Comparison of ENCODE assay signal across 34 cellular contexts in genomic region chr17:50098583-50098982, GRCh38. TPM values are rescaled to one million over a fixed set of nuclear protein-coding genes. Genes with fewer than 3 reads are reported as not detected.
A peak's percentile ranks its signal among the peaks of the same experiment; 100 is the strongest.
DNase-seq lines count a peak whose midpoint lies in the region; ATAC-seq, FAIRE-seq and TF ChIP-seq lines count a peak whose summit lies in the region.
"Had no signal": no experiment of that assay in that cellular context is flagged by ENCODE, and none has a peak within 500 bp of the region (broad histone marks: within the 10 kb centered on the region; RNA-seq: fewer than 3 reads in every experiment).

No MANE protein-coding gene starts in this region.

- H3K4me3 Mint-ChIP-seq in Calu3 (ENCODE audit: low read depth, unreplicated experiment) (no peak overlapping the region), astrocyte (ENCODE audit: unreplicated experiment) (peak overlapping the region; percentile 56)
- H3K4me3 Mint-ChIP-seq in activated naive CD8-positive, alpha-beta T cell treated with anti-CD3 and anti-CD28 coated beads, Interleukin-2, amount 50 U/mL, for 24 hours: no peak overlapping the region
- H3K4me3 Mint-ChIP-seq: activated CD4-positive, alpha-beta memory T cell treated with anti-CD3 and anti-CD28 coated beads, Interleukin-2, amount 10 ng/mL, durations not matched to agents 7 days and 5 days; B cell; CD8-positive, alpha-beta T cell; endodermal cell; nephron progenitor cell; T-helper 2 cell treated with Interferon-gamma antibody and Interleukin-4, amounts not matched to agents 5 μg/mL and 100 μg/mL, for 36 hours had no signal

- no peak overlapping the region for H2AFZ ChIP-seq in astrocyte (ENCODE audit: low read depth, low read length)

- no peak for ATAC-seq in psoas muscle
- no peak for ATAC-seq in activated naive CD8-positive, alpha-beta T cell treated with anti-CD3 and anti-CD28 coated beads, Interleukin-2, amount 50 U/mL, for 24 hours
- no peak for ATAC-seq in HG03108 (IDR thresholded peaks at IDR 0.05; ENCODE audit: unreplicated experiment)
- ATAC-seq: CD8-positive, alpha-beta T cell; esophagus mucosa; GM12878 had no signal

- H3K4me1 ChIP-seq in astrocyte (ENCODE audit: insufficient read depth, low read length) (peaks cover 29% of the 10 kb centered on the region), esophagus muscularis mucosa (peaks cover 71 to 91% (median 88%) of the 10 kb centered on the region in 4 donors), psoas muscle (peaks cover 82% of the 10 kb centered on the region)

- CTCF ChIA-PET in Calu3 (lab: Charles Lee): interaction anchor here (0.6 kb wide), 1 partner anchor 1065 kb away, joined by 4 read pairs; no protein-coding TSS in a partner anchor

- H3K27me3 ChIP-seq in astrocyte (ENCODE audit: insufficient read depth, low read length) (no peaks in the 10 kb centered on the region), esophagus muscularis mucosa (no peaks in the 10 kb centered on the region), psoas muscle (ENCODE audit: insufficient read depth in 3 of 3, low read length in 2 of 3) (no peaks in the 10 kb centered on the region)
- H3K27me3 ChIP-seq: ovary, upper lobe of left lung had no signal

- H3K4me1 Mint-ChIP-seq in Calu3 (ENCODE audit: low read depth, unreplicated experiment) (peaks cover 75% of the 10 kb centered on the region), astrocyte (ENCODE audit: low read depth, unreplicated experiment) (peaks cover 21% of the 10 kb centered on the region)
- H3K4me1 Mint-ChIP-seq in activated naive CD8-positive, alpha-beta T cell treated with anti-CD3 and anti-CD28 coated beads, Interleukin-2, amount 50 U/mL, for 24 hours: peaks cover 26% of the 10 kb centered on the region

- no peak for FAIRE-seq in astrocyte (lab: Jason Lieb, UNC)
- FAIRE-seq: GM12878 had no signal

- no TSS peak for BruUV-seq in Calu3 (replicated peaks; lab: Mats Ljungman, UMichigan)

- DNase-seq in Calu3: no peak
- no peak for DNase-seq in astrocyte (ENCODE audit: low read depth)
- no peak for DNase-seq in esophagus muscularis mucosa (ENCODE audit: extremely low spot score)
- DNase-seq in psoas muscle: no peak
- DNase-seq in COLO829 (ENCODE audit: low spot score): no peak
- DNase-seq in stimulated activated CD4-positive, alpha-beta T cell treated with anti-CD3 and anti-CD28 coated beads, Interleukin-12 subunit alpha, Interleukin-12 subunit beta, amount 100 ng/mL, for 4 hours: no peak
- no peak for DNase-seq in activated naive CD8-positive, alpha-beta T cell treated with anti-CD3 and anti-CD28 coated beads, Interleukin-2, amount 50 U/mL, for 24 hours
- DNase-seq: ACHN; activated CD4-positive, alpha-beta memory T cell treated with anti-CD3 and anti-CD28 coated beads, Interleukin-2, amount 10 ng/mL, durations not matched to agents 7 days and 5 days; activated CD4-positive, CD25-positive, alpha-beta regulatory T cell treated with anti-CD3 and anti-CD28 coated beads, Interleukin-2, amount 50 U/mL, for 72 hours; activated naive CD4-positive, alpha-beta T cell treated with anti-CD3 and anti-CD28 coated beads, Interleukin-2, amount 50 U/mL, for 16 hours; amniotic stem cell; CD8-positive, alpha-beta T cell; cortex of kidney; endodermal cell; foreskin fibroblast; H7; Kasumi-1; NCI-H1417 treated with DMSO at 0.1 percent for 48 hours; NCI-H2029 treated with DMSO at 0.1 percent for 48 hours; NCI-H524 treated with DMSO at 0.1 percent for 48 hours; nephron progenitor cell; NK-92 treated with Interleukin-12 subunit alpha and Interleukin-12 subunit beta, amount 100 ng/mL, for 24 hours; ovary; retina; SHP77 treated with DMSO at 0.1 percent for 48 hours; stimulated activated CD4-positive, alpha-beta T cell treated with anti-CD3 and anti-CD28 coated beads, Interleukin-2, amount 100 ng/mL, for 48 hours; upper lobe of left lung had no signal

- peak overlapping the region; percentile 2 for H3K27ac Mint-ChIP-seq in Calu3 (ENCODE audit: unreplicated experiment)
- H3K27ac Mint-ChIP-seq in astrocyte (ENCODE audit: unreplicated experiment): no peak overlapping the region
- H3K27ac Mint-ChIP-seq in activated naive CD8-positive, alpha-beta T cell treated with anti-CD3 and anti-CD28 coated beads, Interleukin-2, amount 50 U/mL, for 24 hours: no peak overlapping the region
- H3K27ac Mint-ChIP-seq: activated CD4-positive, alpha-beta memory T cell treated with anti-CD3 and anti-CD28 coated beads, Interleukin-2, amount 10 ng/mL, durations not matched to agents 7 days and 5 days; activated T-helper 2 cell treated with anti-CD3 and anti-CD28 coated beads, Interferon-gamma antibody, Interleukin-2, Interleukin-4, amounts not matched to agents 10 μg/mL and 5 μg/mL and 100 μg/mL, durations not matched to agents 14 hours and 24 hours and 36 hours; B cell; CD8-positive, alpha-beta T cell; endodermal cell; nephron progenitor cell; T-helper 2 cell treated with Interferon-gamma antibody and Interleukin-4, amounts not matched to agents 5 μg/mL and 100 μg/mL, for 36 hours had no signal

- H3K4me2 ChIP-seq in astrocyte (ENCODE audit: low read length): no peak overlapping the region

- TF ChIP-seq POLR2A in esophagus muscularis mucosa (IDR thresholded peaks at IDR 0.05; ENCODE audit: low read depth): no peak

- H3K79me2 ChIP-seq in astrocyte (ENCODE audit: insufficient read depth, low read length): peaks cover 5% of the 10 kb centered on the region

- no peak for TF ChIP-seq EP300 in esophagus muscularis mucosa (IDR thresholded peaks at IDR 0.05)

- intact Hi-C loops in Calu3 (cut with micrococcal nuclease; ENCODE audit: unreplicated experiment) (no loop called here), esophagus muscularis mucosa (cut with DNase I) (no loop called here), psoas muscle (cut with DNase I) (loop anchor here in 1 of 2 donors (5.0 kb wide), 1 partner anchor 69 kb away; the partner anchor contains the start of gene SGCA)

- no peak overlapping the region for H3K27ac ChIP-seq in astrocyte (ENCODE audit: low read depth, low read length)
- peak overlapping the region in 3 of 4 donors; percentile 79 to 83 (median 81) for H3K27ac ChIP-seq in esophagus muscularis mucosa (replicated peaks in 1 of 4)
- peak overlapping the region; percentile 88 for H3K27ac ChIP-seq in psoas muscle
- H3K27ac ChIP-seq: ovary, upper lobe of left lung had no signal

- H3K36me3 ChIP-seq in astrocyte (ENCODE audit: insufficient read depth, low read length) (no peaks in the 10 kb centered on the region), esophagus muscularis mucosa (peaks cover 16 to 44% (median 38%) of the 10 kb centered on the region in 4 donors), psoas muscle (ENCODE audit: insufficient read depth in 1 of 2, low read depth in 1 of 2) (peaks cover 0 to 21% of the 10 kb centered on the region in 2 donors)
- H3K36me3 ChIP-seq: ovary had no signal

- H3K4me3 ChIP-seq in astrocyte (ENCODE audit: insufficient read depth, low read depth, low read length) (no peak overlapping the region), esophagus muscularis mucosa (no peak overlapping the region), psoas muscle (no peak overlapping the region)
- H3K4me3 ChIP-seq: GM12878, ovary, upper lobe of left lung had no signal

- H3K9me3 ChIP-seq in astrocyte (ENCODE audit: insufficient read depth, low read depth, low read length): no peaks in the 10 kb centered on the region
- no peaks in the 10 kb centered on the region for H3K9me3 ChIP-seq in esophagus muscularis mucosa
- no peaks in the 10 kb centered on the region for H3K9me3 ChIP-seq in psoas muscle
- H3K9me3 ChIP-seq: ovary, upper lobe of left lung had no signal

- H4K20me1 ChIP-seq in astrocyte (ENCODE audit: insufficient read depth, low read length): peaks cover 33% of the 10 kb centered on the region

- H3K36me3 Mint-ChIP-seq in Calu3 (ENCODE audit: insufficient read depth, unreplicated experiment): peaks cover 57% of the 10 kb centered on the region
- peaks cover 8% of the 10 kb centered on the region for H3K36me3 Mint-ChIP-seq in astrocyte (ENCODE audit: low read depth, unreplicated experiment)
- H3K36me3 Mint-ChIP-seq in activated naive CD8-positive, alpha-beta T cell treated with anti-CD3 and anti-CD28 coated beads, Interleukin-2, amount 50 U/mL, for 24 hours (ENCODE audit: low read depth): no peaks in the 10 kb centered on the region

- no peaks in the 10 kb centered on the region for H3K9me3 Mint-ChIP-seq in Calu3 (ENCODE audit: low read depth, unreplicated experiment)
- no peaks in the 10 kb centered on the region for H3K9me3 Mint-ChIP-seq in astrocyte (ENCODE audit: unreplicated experiment)
- no peaks in the 10 kb centered on the region for H3K9me3 Mint-ChIP-seq in activated naive CD8-positive, alpha-beta T cell treated with anti-CD3 and anti-CD28 coated beads, Interleukin-2, amount 50 U/mL, for 24 hours
- H3K9me3 Mint-ChIP-seq: activated CD4-positive, alpha-beta memory T cell treated with anti-CD3 and anti-CD28 coated beads, Interleukin-2, amount 10 ng/mL, durations not matched to agents 7 days and 5 days; activated T-helper 2 cell treated with anti-CD3 and anti-CD28 coated beads, Interferon-gamma antibody, Interleukin-2, Interleukin-4, amounts not matched to agents 10 μg/mL and 5 μg/mL and 100 μg/mL, durations not matched to agents 14 hours and 24 hours and 36 hours; CD8-positive, alpha-beta T cell; endodermal cell; nephron progenitor cell; T-helper 2 cell treated with Interferon-gamma antibody and Interleukin-4, amounts not matched to agents 5 μg/mL and 100 μg/mL, for 36 hours had no signal

- TF ChIP-seq CTCF in Calu3 (IDR thresholded peaks at IDR 0.05; ENCODE audit: unreplicated experiment) (no peak), astrocyte (IDR thresholded peaks at IDR 0.05; ENCODE audit: insufficient read depth, low read depth, low read length) (no peak), esophagus muscularis mucosa (IDR thresholded peaks at IDR 0.05) (no peak), psoas muscle (IDR thresholded peaks at IDR 0.05) (no peak)

- 76% methylated on average over 4 of the region's 4 CpGs for WGBS in esophagus muscularis mucosa
- 57 to 73% (median 65%) methylated on average over 4 of the region's 4 CpGs for WGBS in psoas muscle, 3 donors

- H3K27me3 Mint-ChIP-seq in Calu3 (ENCODE audit: unreplicated experiment) (no peaks in the 10 kb centered on the region), astrocyte (ENCODE audit: low read depth, unreplicated experiment) (peaks cover 3% of the 10 kb centered on the region)
- no peaks in the 10 kb centered on the region for H3K27me3 Mint-ChIP-seq in activated naive CD8-positive, alpha-beta T cell treated with anti-CD3 and anti-CD28 coated beads, Interleukin-2, amount 50 U/mL, for 24 hours
- H3K27me3 Mint-ChIP-seq: activated CD4-positive, alpha-beta memory T cell treated with anti-CD3 and anti-CD28 coated beads, Interleukin-2, amount 10 ng/mL, durations not matched to agents 7 days and 5 days; B cell had no signal

- no peak overlapping the region for H3K9ac ChIP-seq in astrocyte (ENCODE audit: low read length)

RNA-seq across cellular contexts. Expression of gene PDK2, which starts 3.4 kb away (rescaled TPM):
- total RNA-seq in Calu3 (2022) (29.5 and 39.1 TPM in 2 replicates), astrocyte (25.8 and 26.8 TPM in 2 replicates), esophagus muscularis mucosa (100 to 1,000 TPM in 1 of 4 donors, 10 to 100 TPM in 3; 31.6 to 118 (median 61.4) TPM), psoas muscle (100 to 1,000 TPM in 2 of 4 donors, 10 to 100 TPM in 2; 79.3 to 213 (median 110) TPM)
- 10 to 100 TPM; 50.3 to 99.4 (median 55.2) TPM for polyA plus RNA-seq in psoas muscle

RNA-seq across cellular contexts. Expression of gene SAMD14, which starts 31.4 kb away (rescaled TPM):
- total RNA-seq in Calu3 (2022) (not detected in 2 replicates), astrocyte (9.7 and 10.8 TPM in 2 replicates), esophagus muscularis mucosa (1 to 10 TPM in 3 of 4 donors, under 1 TPM in 1; 0.98 to 1.8 (median 1.5) TPM), psoas muscle (1 to 10 TPM in 3 of 4 donors, under 1 TPM in 1; 0.55 to 2.7 (median 1.3) TPM)
- polyA plus RNA-seq in psoas muscle: 1 to 10 TPM in 1 of 3 donors, under 1 TPM in 2; 0.64 to 1.3 (median 0.98) TPM

RNA-seq across cellular contexts. Expression of gene ITGA3, which starts 42.7 kb away (rescaled TPM):
- 539 and 709 TPM in 2 replicates for total RNA-seq in Calu3 (2022)
- total RNA-seq in astrocyte: 319 and 373 TPM in 2 replicates
- total RNA-seq in esophagus muscularis mucosa: 10 to 100 TPM; 38.9 to 96.7 (median 58.6) TPM
- total RNA-seq in psoas muscle: 10 to 100 TPM in 3 of 4 donors, 1 to 10 TPM in 1; 7.8 to 21.9 (median 15.0) TPM
- 10 to 100 TPM in 1 of 3 donors, 1 to 10 TPM in 2; 4.9 to 21.5 (median 5.6) TPM for polyA plus RNA-seq in psoas muscle

RNA-seq across cellular contexts. Expression of gene PPP1R9B, which starts 51.9 kb away (rescaled TPM):
- 74.3 and 89.7 TPM in 2 replicates for total RNA-seq in Calu3 (2022)
- total RNA-seq in astrocyte: 73.6 and 75.9 TPM in 2 replicates
- 10 to 100 TPM; 20.2 to 46.3 (median 37.5) TPM for total RNA-seq in esophagus muscularis mucosa
- 10 to 100 TPM; 15.1 to 26.5 (median 18.4) TPM for total RNA-seq in psoas muscle
- 10 to 100 TPM in 2 of 3 donors, 1 to 10 TPM in 1; 7.0 to 11.3 (median 11.0) TPM for polyA plus RNA-seq in psoas muscle
